ENCODE assay signal across 10 cellular contexts in the genomic region with DNA sequence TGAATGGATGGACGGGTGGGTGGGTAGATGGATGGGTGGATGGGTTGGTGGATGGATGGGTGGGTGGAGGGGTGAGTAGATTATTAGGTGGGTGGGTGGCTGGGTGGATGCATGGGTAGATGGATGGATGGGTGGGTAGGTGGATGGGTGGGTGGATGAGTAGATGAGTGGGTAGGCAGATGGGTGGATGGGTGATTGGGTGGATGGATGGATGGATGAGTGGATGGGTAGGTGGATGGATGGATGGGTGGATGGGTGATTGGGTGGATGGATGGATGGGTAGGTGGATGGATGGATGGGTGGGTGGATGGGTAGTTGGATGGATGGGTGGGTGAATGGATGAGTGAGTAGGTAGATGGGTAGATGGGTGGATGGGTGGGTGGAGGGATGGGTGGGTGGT. TPM values are rescaled to one million over a fixed set of nuclear protein-coding genes. Genes with fewer than 3 reads are reported as not detected.
"Had no signal": no experiment of that assay in that cellular context is flagged by ENCODE, and none has a peak within 500 bp of the region (broad histone marks: within the 10 kb centered on the region; RNA-seq: fewer than 3 reads in every experiment).

No MANE protein-coding gene starts in this region.

- H3K4me3 ChIP-seq: GM23248, GM23338, HAP-1 had no signal

- H3K9ac ChIP-seq: GM23248 had no signal

- DNase-seq: GM23248, GOT3, H7, H9, HCEC 1CT, HFFc6 had no signal

- H3K9me3 ChIP-seq: HAP-1 had no signal

- H3K4me1 ChIP-seq: HAP-1 had no signal

- H3K36me3 ChIP-seq: HAP-1 had no signal

- H3K4me2 ChIP-seq: GM23338 had no signal

- H3K27ac ChIP-seq: GM23248 had no signal

- ATAC-seq: GM23338, HCT116 had no signal

- H2AFZ ChIP-seq: GM23248, GM23338 had no signal

RNA-seq across cellular contexts. Expression of a gene that starts 59.6 kb away (rescaled TPM):
- total RNA-seq: GM23248, H4, HFFc6 had no signal
- polyA plus RNA-seq: GM23248 had no signal
